In the genomic region with DNA sequence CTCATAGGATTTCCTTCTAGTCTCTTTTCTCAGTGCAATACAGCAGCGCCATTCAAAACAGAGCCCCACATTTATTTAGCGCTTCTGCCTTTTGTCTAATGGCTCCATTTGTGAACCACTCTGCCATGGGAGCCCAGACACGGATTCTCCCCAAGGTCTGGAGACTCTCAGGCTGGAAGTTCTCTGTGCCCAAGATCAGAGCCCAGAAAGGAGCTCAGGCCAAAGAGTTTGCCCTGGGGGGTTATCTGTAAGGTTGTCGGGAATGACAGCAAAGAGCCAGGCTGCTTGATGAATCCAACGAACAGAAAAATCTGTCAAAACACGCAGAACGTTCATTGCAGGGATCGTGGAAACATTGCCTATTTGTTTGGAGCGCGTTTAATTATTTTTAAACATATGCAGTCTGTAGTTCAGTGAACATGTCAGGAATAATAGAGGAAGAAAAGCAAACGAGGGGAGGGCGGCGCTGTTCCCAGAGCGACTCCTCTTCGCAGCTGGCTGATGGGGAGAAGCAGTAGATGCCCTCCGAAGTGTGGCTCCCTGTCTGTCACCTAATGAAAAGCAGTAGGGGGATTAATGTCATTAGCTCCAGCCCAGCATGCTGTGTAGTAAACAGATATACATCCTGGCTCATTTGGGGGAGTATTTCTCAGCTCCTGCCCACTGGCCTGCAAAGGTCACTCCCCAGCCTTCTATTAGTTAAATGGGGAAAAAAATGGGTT, we compare ENCODE assay signal across 16 cellular contexts.
"Had no signal": no experiment of that assay in that cellular context is flagged by ENCODE, and none has a peak within 500 bp of the region (broad histone marks: within the 10 kb centered on the region; RNA-seq: fewer than 3 reads in every experiment).

No MANE protein-coding gene starts in this region.

- H3K9me3 ChIP-seq: breast epithelium, sigmoid colon, stomach, testis, upper lobe of left lung had no signal

- H3K27me3 Mint-ChIP-seq: activated CD4-positive, alpha-beta T cell treated with anti-CD3 and anti-CD28 coated beads, Interleukin-2, amount 10 ng/mL, durations not matched to agents 24 days and 14 days; activated T-cell treated with anti-CD3 and anti-CD28 coated beads, Interleukin-2, amount 50 U/mL, for 24 hours; memory B cell; naive thymus-derived CD4-positive, alpha-beta T cell had no signal

- H3K27ac Mint-ChIP-seq: activated CD4-positive, alpha-beta T cell treated with anti-CD3 and anti-CD28 coated beads, Interleukin-2, amount 10 ng/mL, durations not matched to agents 24 days and 14 days; activated CD8-positive, alpha-beta T cell treated with anti-CD3 and anti-CD28 coated beads, Interleukin-2, amount 10 ng/mL, durations not matched to agents 7 days and 5 days; activated naive CD4-positive, alpha-beta T cell treated with anti-CD3 and anti-CD28 coated beads for 36 hours; activated T-cell treated with anti-CD3 and anti-CD28 coated beads, Interleukin-2, amount 50 U/mL, for 24 hours; memory B cell; naive thymus-derived CD4-positive, alpha-beta T cell; stimulated activated effector memory CD8-positive, alpha-beta T cell treated with anti-CD3 and anti-CD28 coated beads, Interleukin-12 subunit alpha, Interleukin-12 subunit beta, amount 100 ng/mL, for 72 hours had no signal

- H3K4me3 ChIP-seq: breast epithelium, heart left ventricle, sigmoid colon, stomach, testis, upper lobe of left lung had no signal

- H3K27ac ChIP-seq: breast epithelium, heart left ventricle, sigmoid colon, stomach, testis, upper lobe of left lung had no signal

- H3K36me3 ChIP-seq: breast epithelium, heart left ventricle, sigmoid colon, stomach, upper lobe of left lung had no signal

- H3K27me3 ChIP-seq: breast epithelium, heart left ventricle, sigmoid colon, stomach, testis, upper lobe of left lung had no signal

- ATAC-seq: activated CD8-positive, alpha-beta T cell treated with anti-CD3 and anti-CD28 coated beads, Interleukin-2, amount 10 ng/mL, durations not matched to agents 7 days and 5 days; heart left ventricle; naive thymus-derived CD4-positive, alpha-beta T cell; stimulated activated effector memory CD8-positive, alpha-beta T cell treated with anti-CD3 and anti-CD28 coated beads, Interleukin-12 subunit alpha, Interleukin-12 subunit beta, amount 100 ng/mL, for 72 hours had no signal

- DNase-seq: activated CD4-positive, alpha-beta T cell treated with anti-CD3 and anti-CD28 coated beads, Interleukin-2, amount 10 ng/mL, durations not matched to agents 24 days and 14 days; activated CD8-positive, alpha-beta T cell treated with anti-CD3 and anti-CD28 coated beads, Interleukin-2, amount 10 ng/mL, durations not matched to agents 7 days and 5 days; activated naive CD4-positive, alpha-beta T cell treated with anti-CD3 and anti-CD28 coated beads for 36 hours; activated T-cell treated with anti-CD3 and anti-CD28 coated beads, Interleukin-2, amount 50 U/mL, for 24 hours; cortex of kidney; heart left ventricle; kidney glomerular epithelial cell; naive thymus-derived CD4-positive, alpha-beta T cell; sigmoid colon; stimulated activated CD4-positive, alpha-beta T cell treated with anti-CD3 and anti-CD28 coated beads, Interleukin-4, amount 100 ng/mL, for 24 hours; stomach; testis; upper lobe of left lung had no signal

- H3K36me3 Mint-ChIP-seq: memory B cell; naive thymus-derived CD4-positive, alpha-beta T cell; stimulated activated effector memory CD8-positive, alpha-beta T cell treated with anti-CD3 and anti-CD28 coated beads, Interleukin-12 subunit alpha, Interleukin-12 subunit beta, amount 100 ng/mL, for 72 hours had no signal

- H3K4me3 Mint-ChIP-seq: activated CD4-positive, alpha-beta T cell treated with anti-CD3 and anti-CD28 coated beads, Interleukin-2, amount 10 ng/mL, durations not matched to agents 24 days and 14 days; activated CD8-positive, alpha-beta T cell treated with anti-CD3 and anti-CD28 coated beads, Interleukin-2, amount 10 ng/mL, durations not matched to agents 7 days and 5 days; activated naive CD4-positive, alpha-beta T cell treated with anti-CD3 and anti-CD28 coated beads for 36 hours; activated T-cell treated with anti-CD3 and anti-CD28 coated beads, Interleukin-2, amount 50 U/mL, for 24 hours; memory B cell; naive thymus-derived CD4-positive, alpha-beta T cell; stimulated activated effector memory CD8-positive, alpha-beta T cell treated with anti-CD3 and anti-CD28 coated beads, Interleukin-12 subunit alpha, Interleukin-12 subunit beta, amount 100 ng/mL, for 72 hours had no signal

- H3K4me1 ChIP-seq: breast epithelium, heart left ventricle, sigmoid colon, stomach, testis, upper lobe of left lung had no signal

- H3K4me1 Mint-ChIP-seq: activated CD4-positive, alpha-beta T cell treated with anti-CD3 and anti-CD28 coated beads, Interleukin-2, amount 10 ng/mL, durations not matched to agents 24 days and 14 days; memory B cell; naive thymus-derived CD4-positive, alpha-beta T cell; stimulated activated effector memory CD8-positive, alpha-beta T cell treated with anti-CD3 and anti-CD28 coated beads, Interleukin-12 subunit alpha, Interleukin-12 subunit beta, amount 100 ng/mL, for 72 hours had no signal
